In the genomic region with DNA sequence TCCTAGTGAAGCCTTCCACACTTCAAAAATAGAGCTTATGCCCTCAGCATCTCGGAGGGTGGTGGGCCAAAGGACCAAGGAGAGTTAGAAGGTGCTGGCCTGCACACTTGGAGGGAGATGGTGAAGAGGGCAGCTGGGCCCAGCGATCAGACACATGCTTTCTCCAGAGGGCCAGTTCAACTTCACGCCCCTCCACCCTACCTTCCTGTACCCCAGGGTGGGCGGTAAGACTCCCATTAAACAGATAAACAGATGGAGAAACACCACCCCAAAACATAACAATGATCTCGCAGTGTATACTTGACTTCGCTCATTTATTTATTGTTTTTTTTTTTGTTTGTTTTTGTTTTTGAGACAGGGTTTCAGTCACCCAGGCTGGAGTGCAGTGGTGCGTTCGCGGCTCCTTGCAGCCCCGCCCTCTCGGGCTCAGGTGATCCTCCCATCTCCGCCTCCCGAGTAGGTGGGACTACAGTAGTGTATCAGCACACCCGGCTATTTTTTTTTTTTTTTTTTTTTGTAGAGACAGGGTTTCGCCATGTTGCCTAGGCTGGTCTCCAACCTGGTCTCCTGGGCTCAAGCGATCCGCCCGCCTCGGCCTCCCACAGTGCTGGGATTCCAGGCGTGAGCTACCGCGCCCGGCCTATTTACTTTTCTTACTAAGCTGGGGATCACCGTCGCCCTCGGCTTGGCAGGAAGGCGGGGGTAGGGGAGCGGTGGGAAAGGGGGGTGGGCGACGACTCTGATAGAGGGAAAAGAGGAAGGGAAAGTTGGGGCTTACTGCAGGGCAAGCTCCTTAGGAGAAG, we compare ENCODE assay signal across 8 cellular contexts. TPM values are rescaled to one million over a fixed set of nuclear protein-coding genes. Genes with fewer than 3 reads are reported as not detected.
DNase-seq lines count a peak whose midpoint lies in the region; ATAC-seq and TF ChIP-seq lines count a peak whose summit lies in the region.

No MANE protein-coding gene starts in this region.

- H3F3A ChIP-seq in PC-3 (ENCODE audit: low read length, unreplicated experiment) = no peaks in the 10 kb centered on the region

- in situ Hi-C loops in IMR-90 (cut with MboI; ENCODE audit: low sequenced_read_pairs) = no loop called here

- CTCF ChIA-PET in BJ (lab: Yijun Ruan, JAX) = interaction anchor here (0.9 to 1.7 kb wide), 3 partner anchors 14 to 220 kb away, joined by 3 to 5 read pairs (median 3); no protein-coding TSS in a partner anchor
- CTCF ChIA-PET in IMR-90 (lab: Yijun Ruan, JAX) = no interaction called here
- CTCF ChIA-PET in PC-3 (lab: Charles Lee) = no interaction called here

- H3K36me3 Mint-ChIP-seq in activated T-helper 1 cell treated with anti-CD3 and anti-CD28 coated beads, Interleukin-12 subunit alpha, Interleukin-12 subunit beta, Interleukin-2, Interleukin-4 antibody, amounts not matched to agents 30 ng/mL and 10 ng/mL and 1 ng/mL, durations not matched to agents 14 hours and 24 hours and 36 hours (ENCODE audit: low read depth) = peaks cover 14% of the 10 kb centered on the region

- H3K4me1 Mint-ChIP-seq in activated T-helper 1 cell treated with anti-CD3 and anti-CD28 coated beads, Interleukin-12 subunit alpha, Interleukin-12 subunit beta, Interleukin-2, Interleukin-4 antibody, amounts not matched to agents 30 ng/mL and 10 ng/mL and 1 ng/mL, durations not matched to agents 14 hours and 24 hours and 36 hours (ENCODE audit: low read depth) = peaks cover 33% of the 10 kb centered on the region

- H3K79me1 ChIP-seq in IMR-90 (ENCODE audit: low read depth in 1 of 2, low read length in 2 of 2) = peaks cover 4% of the 10 kb centered on the region in 2 experiments; a peak in 2 of 4 replicates

- H3K27ac ChIP-seq in IMR-90 (ENCODE audit: insufficient read depth, low read length) (no peak overlapping the region; the same call in 1 of the 2 replicates), PC-3 (ENCODE audit: low read length) (peak overlapping the region; percentile 55), testis (peak overlapping the region; percentile 18 to 64)

- peak overlapping the region; percentile 65; the same call in 1 of the 2 replicates for H3K23ac ChIP-seq in IMR-90 (ENCODE audit: low read depth, low read length)

- TF ChIP-seq POLR2A in IMR-90 (IDR thresholded peaks at IDR 0.05; ENCODE audit: low read depth, low read length) (no peak), testis (IDR thresholded peaks at IDR 0.05) (no peak)

- H3K9me1 ChIP-seq in IMR-90 (ENCODE audit: insufficient read depth, low read length) = peaks cover 10% of the 10 kb centered on the region; the same call in 1 of the 2 replicates

- H3K4me1 ChIP-seq in IMR-90 (ENCODE audit: control insufficient read depth, insufficient read depth, low read length) (peaks cover 9% of the 10 kb centered on the region), PC-3 (ENCODE audit: insufficient read depth, low read length) (peaks cover 20% of the 10 kb centered on the region), testis (peaks cover 7% of the 10 kb centered on the region)

- H4K5ac ChIP-seq in IMR-90 (ENCODE audit: low read depth, low read length) = peak overlapping the region; percentile 77

- peak overlapping the region; percentile 34 for H3K14ac ChIP-seq in IMR-90 (replicated peaks; ENCODE audit: low read depth, low read length)

- H4K91ac ChIP-seq in IMR-90 (ENCODE audit: insufficient read depth, low read depth, low read length) = no peak overlapping the region; the same call in 1 of the 2 replicates

- H3K9ac ChIP-seq in IMR-90 (ENCODE audit: low read depth, low read length) = peak overlapping the region; percentile 70
- H3K9ac ChIP-seq in PC-3 (ENCODE audit: low read length) = peak overlapping the region; percentile 87

- TF ChIP-seq CTCF in BJ (IDR thresholded peaks at IDR 0.05; ENCODE audit: insufficient read depth, low read depth, low read length) = no peak
- no peak for TF ChIP-seq CTCF in IMR-90 (conservative IDR thresholded peaks at IDR 0.05; ENCODE audit: low read depth, low read length)
- no peak for TF ChIP-seq CTCF in PC-3 (conservative IDR thresholded peaks at IDR 0.05; ENCODE audit: low read depth, low read length)
- TF ChIP-seq CTCF in testis (IDR thresholded peaks at IDR 0.05) = no peak

- H3K18ac ChIP-seq in IMR-90 (ENCODE audit: low read depth, low read length) = no peak overlapping the region

- no peak overlapping the region for H2BK20ac ChIP-seq in IMR-90 (ENCODE audit: low read depth, low read length)

- H3K27me3 ChIP-seq in BJ (ENCODE audit: control insufficient read depth, insufficient read depth, low read length) (no peaks in the 10 kb centered on the region), IMR-90 (ENCODE audit: control insufficient read depth, insufficient read depth, low read length) (no peaks in the 10 kb centered on the region; the same call in 1 of the 2 replicates), PC-3 (ENCODE audit: low read length) (no peaks in the 10 kb centered on the region), testis (no peaks in the 10 kb centered on the region)

- ATAC-seq in GM19395 (IDR thresholded peaks at IDR 0.05; ENCODE audit: unreplicated experiment) = peak; percentile 56
- ATAC-seq in IMR-90 (ENCODE audit: low read depth) = no peak
- ATAC-seq in PC-3 = peak; percentile 57

- peaks cover 29% of the 10 kb centered on the region for H3K79me2 ChIP-seq in PC-3 (ENCODE audit: low read length)

- POLR2A ChIA-PET in BJ (lab: Charles Lee) (no interaction called here), IMR-90 (lab: Charles Lee; ENCODE audit: unreplicated experiment) (no interaction called here), PC-3 (lab: Charles Lee; ENCODE audit: unreplicated experiment) (interaction anchor here (1.2 kb wide), 1 partner anchor 17 kb away, joined by 5 read pairs; the partner anchor contains the start of gene CUEDC2)

- no peaks in the 10 kb centered on the region for H3K9me3 ChIP-seq in IMR-90 (ENCODE audit: control insufficient read depth, insufficient read depth, low read length)
- no peaks in the 10 kb centered on the region for H3K9me3 ChIP-seq in PC-3 (ENCODE audit: low read length)
- no peaks in the 10 kb centered on the region for H3K9me3 ChIP-seq in testis

- H3K36me3 ChIP-seq in BJ (ENCODE audit: control insufficient read depth, insufficient read depth, low read length) (no peaks in the 10 kb centered on the region), IMR-90 (ENCODE audit: control insufficient read depth, insufficient read depth, low read length) (no peaks in the 10 kb centered on the region), PC-3 (ENCODE audit: low read depth, low read length) (peaks cover 5% of the 10 kb centered on the region; the same call in 1 of the 2 replicates), testis (ENCODE audit: low read depth, missing control alignments) (no peaks in the 10 kb centered on the region)

- H3K9me2 ChIP-seq in PC-3 (replicated peaks; ENCODE audit: low read length) = no peaks in the 10 kb centered on the region

- H3K4me3 Mint-ChIP-seq in activated T-helper 1 cell treated with anti-CD3 and anti-CD28 coated beads, Interleukin-12 subunit alpha, Interleukin-12 subunit beta, Interleukin-2, Interleukin-4 antibody, amounts not matched to agents 30 ng/mL and 10 ng/mL and 1 ng/mL, durations not matched to agents 14 hours and 24 hours and 36 hours = peak overlapping the region; percentile 95

- no peak overlapping the region for H3K56ac ChIP-seq in IMR-90 (ENCODE audit: extremely low read depth, insufficient read depth, low read length)

- peak overlapping the region; percentile 72 for H3K4me3 ChIP-seq in BJ (ENCODE audit: low read depth, low read length)
- H3K4me3 ChIP-seq in IMR-90 (ENCODE audit: insufficient read depth, low read depth, low read length) = peak overlapping the region; percentile 66
- peak overlapping the region; percentile 92 for H3K4me3 ChIP-seq in PC-3 (ENCODE audit: low read length)
- H3K4me3 ChIP-seq in testis = peak overlapping the region; percentile 72 to 88

- 0 out of 3 replicates have a peak overlapping the region, but pooled peaks have one; percentile 11 for H2BK15ac ChIP-seq in IMR-90 (ENCODE audit: low read depth, low read length)

- H3K4ac ChIP-seq in IMR-90 (ENCODE audit: low read depth, low read length) = peak overlapping the region; percentile 47

- no peak for DNase-seq in BJ (ENCODE audit: low read depth)
- no peak for DNase-seq in IMR-90
- DNase-seq in PC-3 = peak; percentile 73
- DNase-seq in activated T-helper 1 cell treated with anti-CD3 and anti-CD28 coated beads, Interleukin-12 subunit alpha, Interleukin-12 subunit beta, Interleukin-2, Interleukin-4 antibody, amounts not matched to agents 30 ng/mL and 10 ng/mL and 1 ng/mL, durations not matched to agents 14 hours and 24 hours and 36 hours (ENCODE audit: low spot score) = peak; percentile 83
- DNase-seq in fibroblast of peridontal ligament (ENCODE audit: extremely low read depth) = peak; percentile 48
- peak in 37 of 56 donors; percentile 19 to 85 (median 43) for DNase-seq in nucleus accumbens (lab: John Stamatoyannopoulos, UW)
- peak; percentile 91 for DNase-seq in testis

- H4K20me1 ChIP-seq in IMR-90 (ENCODE audit: insufficient read depth, low read length) (no peaks in the 10 kb centered on the region; the same call in 1 of the 2 replicates), PC-3 (ENCODE audit: low read length) (0 out of 2 replicates have a peak, but pooled peaks cover 4% of the 10 kb centered on the region)

- H3K4me2 ChIP-seq in IMR-90 (ENCODE audit: low read depth, low read length) (peak overlapping the region; percentile 97), PC-3 (ENCODE audit: low read length) (peak overlapping the region; percentile 97)

- dilution Hi-C loops in IMR-90 (cut with HindIII; ENCODE audit: low sequenced_read_pairs, unreplicated experiment) = no loop called here

- BruUV-seq in IMR-90 (replicated peaks; lab: Mats Ljungman, UMichigan) = no TSS peak
- TSS peak; percentile 40 for BruUV-seq in PC-3 (replicated peaks; lab: Mats Ljungman, UMichigan)

- no peak overlapping the region for H2BK5ac ChIP-seq in IMR-90 (ENCODE audit: low read depth, low read length, poor library complexity, severe bottlenecking)

- no CpG with 5 or more reads among the region's 30 CpGs for WGBS in IMR-90 (ENCODE audit: extremely low coverage in 2 of 2, insufficient read length in 1 of 2), 2 experiments
- 7 to 8% methylated on average over 28 to 30 of the region's 30 CpGs for WGBS in testis, 2 donors

- peak overlapping the region; percentile 89 for H2AK5ac ChIP-seq in IMR-90 (ENCODE audit: low read depth, low read length)

- no peak for TF ChIP-seq RAD21 in IMR-90 (IDR thresholded peaks at IDR 0.05; ENCODE audit: low read length)

- no peak overlapping the region; the same call in 1 of the 2 replicates for H2BK120ac ChIP-seq in IMR-90 (ENCODE audit: low read depth, low read length)

- no peaks in the 10 kb centered on the region for H3K9me3 Mint-ChIP-seq in activated T-helper 1 cell treated with anti-CD3 and anti-CD28 coated beads, Interleukin-12 subunit alpha, Interleukin-12 subunit beta, Interleukin-2, Interleukin-4 antibody, amounts not matched to agents 30 ng/mL and 10 ng/mL and 1 ng/mL, durations not matched to agents 14 hours and 24 hours and 36 hours

- no peaks in the 10 kb centered on the region for H3K27me3 Mint-ChIP-seq in activated T-helper 1 cell treated with anti-CD3 and anti-CD28 coated beads, Interleukin-12 subunit alpha, Interleukin-12 subunit beta, Interleukin-2, Interleukin-4 antibody, amounts not matched to agents 30 ng/mL and 10 ng/mL and 1 ng/mL, durations not matched to agents 14 hours and 24 hours and 36 hours (ENCODE audit: insufficient read depth)

- H2AFZ ChIP-seq in IMR-90 (replicated peaks; ENCODE audit: low read length, poor library complexity) (peak overlapping the region; percentile 99), PC-3 (ENCODE audit: low read length) (peak overlapping the region; percentile 60)

- peak overlapping the region; percentile 70 for H2AK9ac ChIP-seq in IMR-90 (replicated peaks; ENCODE audit: low read depth, low read length, poor library complexity)

- H4K8ac ChIP-seq in IMR-90 (ENCODE audit: low read depth in 2 of 2, low read length in 2 of 2) = peak overlapping the region; percentile 70 to 98

- intact Hi-C loops in IMR-90 (cut with micrococcal nuclease) (no loop called here), PC-3 (cut with micrococcal nuclease) (loop anchor here (1.0 kb wide), 1 partner anchor 17 kb away; the partner anchor contains the start of gene CUEDC2), testis (cut with DNase I; ENCODE audit: low total_unique reads) (no loop called here)
- intact Hi-C loops in activated T-helper 1 cell treated with anti-CD3 and anti-CD28 coated beads, Interleukin-12 subunit alpha, Interleukin-12 subunit beta, Interleukin-2, Interleukin-4 antibody, amounts not matched to agents 30 ng/mL and 10 ng/mL and 1 ng/mL, durations not matched to agents 14 hours and 24 hours and 36 hours (cut with micrococcal nuclease) = loop anchor here (1.0 to 2.0 kb wide), 6 partner anchors 14 to 193 kb away; partner anchors contain the start of gene ACTR1A

- peak overlapping the region; percentile 90 for H3K27ac Mint-ChIP-seq in activated T-helper 1 cell treated with anti-CD3 and anti-CD28 coated beads, Interleukin-12 subunit alpha, Interleukin-12 subunit beta, Interleukin-2, Interleukin-4 antibody, amounts not matched to agents 30 ng/mL and 10 ng/mL and 1 ng/mL, durations not matched to agents 14 hours and 24 hours and 36 hours

RNA-seq across cellular contexts. Expression of gene C10orf95, which starts 1.8 kb away (rescaled TPM):
- not detected in 2 replicates for polyA plus RNA-seq in BJ (2011; rRNA removed)
- polyA minus RNA-seq in BJ (2011; rRNA and poly(A)+ RNA removed) = not detected in 2 replicates
- total RNA-seq in IMR-90 (2012; rRNA removed) = not detected in 2 replicates
- polyA plus RNA-seq in IMR-90 (2012; rRNA removed) = not detected in 2 replicates
- polyA plus RNA-seq in IMR-90 (2012; cell fraction: cytosol; rRNA removed) = 0.04 TPM in 1 of 2 replicates, not detected in the other
- polyA plus RNA-seq in IMR-90 (2012; cell fraction: nucleus; rRNA removed; ENCODE audit: low replicate concordance) = not detected in 2 replicates
- total RNA-seq in PC-3 (2014; rRNA removed) = 1.6 and 1.9 TPM in 2 replicates
- 0.29 and 0.37 TPM in 2 replicates for total RNA-seq in activated T-helper 1 cell treated with anti-CD3 and anti-CD28 coated beads, Interleukin-12 subunit alpha, Interleukin-12 subunit beta, Interleukin-2, Interleukin-4 antibody, amounts not matched to agents 30 ng/mL and 10 ng/mL and 1 ng/mL, durations not matched to agents 14 hours and 24 hours and 36 hours
- total RNA-seq in testis = 1 to 10 TPM in 1 of 2 donors, under 1 TPM in 1; 0.55 to 1.3 TPM
- polyA plus RNA-seq in testis (ENCODE audit: insufficient read depth, low read depth, low replicate concordance) = 0.29 TPM

RNA-seq across cellular contexts. Expression of gene CUEDC2, which starts 17.1 kb away (rescaled TPM):
- polyA plus RNA-seq in BJ (2011; rRNA removed) (51.2 and 74.4 TPM in 2 replicates), IMR-90 (2012; rRNA removed) (84.9 and 87.6 TPM in 2 replicates), testis (ENCODE audit: insufficient read depth, low read depth, low replicate concordance) (76.0 TPM)
- polyA minus RNA-seq in BJ (2011; rRNA and poly(A)+ RNA removed) = 22.3 and 31.1 TPM in 2 replicates
- total RNA-seq in IMR-90 (2012; rRNA removed) (43.6 and 55.7 TPM in 2 replicates), PC-3 (2014; rRNA removed) (50.6 and 51.4 TPM in 2 replicates), testis (10 to 100 TPM; 49.0 to 70.5 TPM)
- 81.3 and 97.7 TPM in 2 replicates for polyA plus RNA-seq in IMR-90 (2012; cell fraction: cytosol; rRNA removed)
- 105 and 123 TPM in 2 replicates for polyA plus RNA-seq in IMR-90 (2012; cell fraction: nucleus; rRNA removed; ENCODE audit: low replicate concordance)
- total RNA-seq in activated T-helper 1 cell treated with anti-CD3 and anti-CD28 coated beads, Interleukin-12 subunit alpha, Interleukin-12 subunit beta, Interleukin-2, Interleukin-4 antibody, amounts not matched to agents 30 ng/mL and 10 ng/mL and 1 ng/mL, durations not matched to agents 14 hours and 24 hours and 36 hours = 59.0 and 59.4 TPM in 2 replicates

RNA-seq across cellular contexts. Expression of gene FBXL15, which starts 28.9 kb away (rescaled TPM):
- polyA plus RNA-seq in BJ (2011; rRNA removed) = 3.5 and 7.5 TPM in 2 replicates
- polyA minus RNA-seq in BJ (2011; rRNA and poly(A)+ RNA removed) = 0.77 and 1.2 TPM in 2 replicates
- total RNA-seq in IMR-90 (2012; rRNA removed) = 2.5 and 3.0 TPM in 2 replicates
- polyA plus RNA-seq in IMR-90 (2012; rRNA removed) = 8.4 and 13.6 TPM in 2 replicates
- polyA plus RNA-seq in IMR-90 (2012; cell fraction: cytosol; rRNA removed) = 18.3 and 20.0 TPM in 2 replicates
- 23.1 and 53.1 TPM in 2 replicates for polyA plus RNA-seq in IMR-90 (2012; cell fraction: nucleus; rRNA removed; ENCODE audit: low replicate concordance)
- total RNA-seq in PC-3 (2014; rRNA removed) = 10.1 and 12.7 TPM in 2 replicates
- total RNA-seq in activated T-helper 1 cell treated with anti-CD3 and anti-CD28 coated beads, Interleukin-12 subunit alpha, Interleukin-12 subunit beta, Interleukin-2, Interleukin-4 antibody, amounts not matched to agents 30 ng/mL and 10 ng/mL and 1 ng/mL, durations not matched to agents 14 hours and 24 hours and 36 hours = 14.5 and 18.5 TPM in 2 replicates
- 10 to 100 TPM; 28.9 to 32.2 TPM for total RNA-seq in testis
- polyA plus RNA-seq in testis (ENCODE audit: insufficient read depth, low read depth, low replicate concordance) = 9.2 TPM

RNA-seq across cellular contexts. Expression of gene PSD, which starts 30.9 kb away (rescaled TPM):
- polyA plus RNA-seq in BJ (2011; rRNA removed) (1.2 and 1.8 TPM in 2 replicates), IMR-90 (2012; rRNA removed) (4.4 and 5.8 TPM in 2 replicates), testis (ENCODE audit: insufficient read depth, low read depth, low replicate concordance) (17.7 TPM)
- 0.81 and 0.98 TPM in 2 replicates for polyA minus RNA-seq in BJ (2011; rRNA and poly(A)+ RNA removed)
- total RNA-seq in IMR-90 (2012; rRNA removed) (1.4 and 2.0 TPM in 2 replicates), PC-3 (2014; rRNA removed) (0.22 and 0.23 TPM in 2 replicates), testis (10 to 100 TPM; 22.0 to 22.7 TPM)
- 2.1 and 6.4 TPM in 2 replicates for polyA plus RNA-seq in IMR-90 (2012; cell fraction: cytosol; rRNA removed)
- 6.6 and 10.9 TPM in 2 replicates for polyA plus RNA-seq in IMR-90 (2012; cell fraction: nucleus; rRNA removed; ENCODE audit: low replicate concordance)
- 9.9 and 10.6 TPM in 2 replicates for total RNA-seq in activated T-helper 1 cell treated with anti-CD3 and anti-CD28 coated beads, Interleukin-12 subunit alpha, Interleukin-12 subunit beta, Interleukin-2, Interleukin-4 antibody, amounts not matched to agents 30 ng/mL and 10 ng/mL and 1 ng/mL, durations not matched to agents 14 hours and 24 hours and 36 hours

RNA-seq across cellular contexts. Expression of gene ACTR1A, which starts 53.0 kb away (rescaled TPM):
- 178 and 216 TPM in 2 replicates for polyA plus RNA-seq in BJ (2011; rRNA removed)
- 148 and 200 TPM in 2 replicates for polyA minus RNA-seq in BJ (2011; rRNA and poly(A)+ RNA removed)
- 126 and 157 TPM in 2 replicates for total RNA-seq in IMR-90 (2012; rRNA removed)
- polyA plus RNA-seq in IMR-90 (2012; rRNA removed) = 142 and 155 TPM in 2 replicates
- 97.3 and 131 TPM in 2 replicates for polyA plus RNA-seq in IMR-90 (2012; cell fraction: cytosol; rRNA removed)
- polyA plus RNA-seq in IMR-90 (2012; cell fraction: nucleus; rRNA removed; ENCODE audit: low replicate concordance) = 83.9 and 84.0 TPM in 2 replicates
- total RNA-seq in PC-3 (2014; rRNA removed) = 69.9 and 72.7 TPM in 2 replicates
- 61.0 and 66.1 TPM in 2 replicates for total RNA-seq in activated T-helper 1 cell treated with anti-CD3 and anti-CD28 coated beads, Interleukin-12 subunit alpha, Interleukin-12 subunit beta, Interleukin-2, Interleukin-4 antibody, amounts not matched to agents 30 ng/mL and 10 ng/mL and 1 ng/mL, durations not matched to agents 14 hours and 24 hours and 36 hours
- total RNA-seq in testis = 10 to 100 TPM; 97.6 to 97.7 TPM
- 126 TPM for polyA plus RNA-seq in testis (ENCODE audit: insufficient read depth, low read depth, low replicate concordance)

Comparison
In these comparisons a context has a peak if more than half of its experiments do, and no peak if none do; other contexts are left out.
1. DNase-seq: peak in PC-3 (single experiment), activated T-helper 1 cell treated with anti-CD3 and anti-CD28 coated beads, Interleukin-12 subunit alpha, Interleukin-12 subunit beta, Interleukin-2, Interleukin-4 antibody, amounts not matched to agents 30 ng/mL and 10 ng/mL and 1 ng/mL, durations not matched to agents 14 hours and 24 hours and 36 hours (single experiment), fibroblast of peridontal ligament (single experiment), nucleus accumbens (37 of 56) and testis (single experiment); none in BJ (single experiment) and IMR-90 (single experiment).
2. intact Hi-C loops: an anchor here in PC-3 (1.0 kb wide) and activated T-helper 1 cell treated with anti-CD3 and anti-CD28 coated beads, Interleukin-12 subunit alpha, Interleukin-12 subunit beta, Interleukin-2, Interleukin-4 antibody, amounts not matched to agents 30 ng/mL and 10 ng/mL and 1 ng/mL, durations not matched to agents 14 hours and 24 hours and 36 hours (1.0 to 2.0 kb wide); none called in IMR-90 and testis.
3. Peak in every context shown above with its lines, with median percentiles within 50 percentile points of each other: H3K4me3 ChIP-seq.